Comparison of ENCODE assay signal across 29 cellular contexts in the genomic region with DNA sequence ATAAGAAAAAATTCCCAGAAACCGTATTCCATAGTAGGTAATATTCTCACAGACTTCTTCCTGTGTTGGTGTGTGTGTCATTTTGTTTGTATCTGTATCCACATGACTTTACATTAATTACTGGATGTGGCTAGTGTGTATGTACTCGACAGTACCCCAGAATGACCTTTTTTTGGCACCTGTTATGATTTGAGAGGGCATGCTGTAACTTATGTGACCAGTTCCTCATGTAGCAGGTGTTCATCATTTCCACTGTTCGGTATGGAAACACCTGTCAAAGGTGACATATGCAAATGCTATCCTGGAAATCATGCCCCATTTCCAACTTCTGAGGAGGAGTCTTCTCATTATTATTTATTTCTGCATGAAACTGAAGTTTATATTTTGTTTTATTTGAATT.
A peak's percentile ranks its signal among the peaks of the same experiment; 100 is the strongest.
DNase-seq lines count a peak whose midpoint lies in the region; ATAC-seq, FAIRE-seq and TF ChIP-seq lines count a peak whose summit lies in the region.
"Had no signal": no experiment of that assay in that cellular context is flagged by ENCODE, and none has a peak within 500 bp of the region (broad histone marks: within the 10 kb centered on the region; RNA-seq: fewer than 3 reads in every experiment).

No MANE protein-coding gene starts in this region.

- H3K79me2 ChIP-seq in Karpas-422 (ENCODE audit: low read length), result no peaks in the 10 kb centered on the region
- no peaks in the 10 kb centered on the region for H3K79me2 ChIP-seq in HepG2 (ENCODE audit: insufficient read depth, low read length)

- no peak for TF ChIP-seq CTCF in HepG2 (CRISPR knock-in tag; IDR thresholded peaks at IDR 0.05)

- no TSS peak for BruUV-seq in HepG2 (replicated peaks; lab: Mats Ljungman, UMichigan)

- H2AFZ ChIP-seq in Karpas-422 (ENCODE audit: low read length) (no peak overlapping the region), HepG2 (ENCODE audit: low read length) (no peak overlapping the region)

- no peaks in the 10 kb centered on the region for H3K36me3 ChIP-seq in Karpas-422 (ENCODE audit: insufficient read depth, low read length)
- peaks cover 0 to 2% of the 10 kb centered on the region in 2 experiments; a peak in 2 of 5 replicates for H3K36me3 ChIP-seq in HepG2 (replicated peaks in 1 of 2; ENCODE audit: control insufficient read depth in 1 of 2, insufficient read depth in 2 of 2, low read length in 2 of 2)
- H3K36me3 ChIP-seq: colonic mucosa, left ventricle myocardium inferior, suprapubic skin had no signal

- CTCF ChIA-PET in HepG2 (lab: Yijun Ruan, JAX; ENCODE audit: low intra/inter-chr PET ratio, low total read pairs), result no interaction called here

- in situ Hi-C loops in HepG2 (cut with HindIII; ENCODE audit: extremely low pct_ligation_motif_present, low pct_unique_long_range_greater_than_20kb), result no loop called here

- H3K9me3 ChIP-seq in Karpas-422 (ENCODE audit: low read length), result no peaks in the 10 kb centered on the region
- H3K9me3 ChIP-seq in HepG2 (ENCODE audit: low read length), result no peaks in the 10 kb centered on the region
- H3K9me3 ChIP-seq: colonic mucosa, left ventricle myocardium inferior, suprapubic skin had no signal

- POLR2A ChIA-PET in HepG2 (lab: Yijun Ruan, JAX), result no interaction called here

- H3K9ac ChIP-seq in Karpas-422 (ENCODE audit: low read length) (no peak overlapping the region), HepG2 (ENCODE audit: insufficient read depth, low read depth, low read length) (no peak overlapping the region)

- H3K4me1 ChIP-seq in Karpas-422 (ENCODE audit: low read length) (no peaks in the 10 kb centered on the region), HepG2 (ENCODE audit: insufficient read depth, low read length) (peaks cover 6% of the 10 kb centered on the region; the same call in 1 of the 2 replicates)
- H3K4me1 ChIP-seq: colonic mucosa had no signal

- TF ChIP-seq POLR2A in HepG2 (IDR thresholded peaks at IDR 0.05; ENCODE audit: insufficient read depth in 1 of 2, low read depth in 2 of 2, low read length in 2 of 2), result no peak

- WGBS in HepG2 (ENCODE audit: low lambda C conversion rate), result 89% methylated on average over 3 of the region's 3 CpGs

- TF ChIP-seq RAD21 in HepG2 (CRISPR knock-in tag; IDR thresholded peaks at IDR 0.05), result no peak

- TF ChIP-seq EP300 in HepG2 (IDR thresholded peaks at IDR 0.05; ENCODE audit: low read depth in 2 of 2, low read length in 2 of 2), result no peak
- TF ChIP-seq EP300 in HepG2 (CRISPR knock-in tag; IDR thresholded peaks at IDR 0.05; ENCODE audit: borderline replicate concordance), result no peak

- ATAC-seq in HG03520 (IDR thresholded peaks at IDR 0.05; ENCODE audit: unreplicated experiment) (no peak), HepG2 (no peak)
- ATAC-seq: activated T-cell treated with anti-CD3 and anti-CD28 coated beads, Interleukin-2, amount 50 U/mL, for 72 hours; naive thymus-derived CD8-positive, alpha-beta T cell had no signal

- no peaks in the 10 kb centered on the region for H3K27me3 ChIP-seq in Karpas-422 (ENCODE audit: low read length)
- H3K27me3 ChIP-seq in HepG2 (ENCODE audit: control insufficient read depth in 1 of 2, insufficient read depth in 2 of 2, low read length in 2 of 2), result no peaks in the 10 kb centered on the region
- H3K27me3 ChIP-seq: colonic mucosa, suprapubic skin had no signal

- intact Hi-C loops in HepG2 (cut with micrococcal nuclease; ENCODE audit: unreplicated experiment), result no loop called here

- no peaks in the 10 kb centered on the region for H3K9me2 ChIP-seq in Karpas-422 (replicated peaks; ENCODE audit: insufficient read depth, low read length)

- H3K4me3 ChIP-seq in Karpas-422 (ENCODE audit: low read length), result no peak overlapping the region
- no peak overlapping the region for H3K4me3 ChIP-seq in HepG2 (replicated peaks in 1 of 3; ENCODE audit: insufficient read depth in 1 of 3, low read depth in 2 of 3, low read length in 3 of 3)
- H3K4me3 ChIP-seq: colonic mucosa, left ventricle myocardium inferior, suprapubic skin had no signal

- H4K20me1 ChIP-seq in Karpas-422 (ENCODE audit: insufficient read depth, low read depth, low read length), result no peaks in the 10 kb centered on the region
- no peaks in the 10 kb centered on the region for H4K20me1 ChIP-seq in HepG2 (ENCODE audit: insufficient read depth, low read length)

- DNase-seq in DMS53 (lab: John Stamatoyannopoulos, UW) (peak; percentile 55), DMS53 treated with DMSO at 0.1 percent for 48 hours (lab: John Stamatoyannopoulos, UW; ENCODE audit: unreplicated experiment) (no peak), GM19239 (ENCODE audit: insufficient read length, low spot score) (no peak), Karpas-422 (peak; percentile 44), NCI-H774 (lab: John Stamatoyannopoulos, UW) (peak; percentile 67), HepG2 (ENCODE audit: low spot score) (no peak)
- no peak for DNase-seq in activated CD8-positive, alpha-beta memory T cell treated with anti-CD3 and anti-CD28 coated beads, Interleukin-2, amount 50 U/mL, for 48 hours
- DNase-seq: activated CD4-positive, alpha-beta T cell treated with anti-CD3 and anti-CD28 coated beads, Interleukin-2, amount 10 ng/mL, durations not matched to agents 24 days and 14 days; activated naive CD4-positive, alpha-beta T cell treated with anti-CD3 and anti-CD28 coated beads for 36 hours; activated T-cell treated with anti-CD3 and anti-CD28 coated beads, Interleukin-2, amount 50 U/mL, for 72 hours; amniotic stem cell; colonic mucosa; effector memory CD4-positive, alpha-beta T cell; erythroblast; left ventricle myocardium inferior; midbrain; naive thymus-derived CD8-positive, alpha-beta T cell; NCI-H1092; NCI-H82; OCI-M1; small intestine; stimulated activated CD4-positive, alpha-beta T cell treated with anti-CD3 and anti-CD28 coated beads, Interleukin-1b, Interleukin-23, amount 100 ng/mL, for 48 hours had no signal

- FAIRE-seq in GM19239 (lab: Jason Lieb, UNC) (peak; percentile 21), HepG2 (lab: Jason Lieb, UNC) (no peak)
- FAIRE-seq: bronchial epithelial cell, H1 had no signal

- H3K4me2 ChIP-seq in Karpas-422 (ENCODE audit: low read depth, low read length, poor library complexity, severe bottlenecking) (no peak overlapping the region), HepG2 (ENCODE audit: low read depth, low read length) (no peak overlapping the region)

- H3K27ac ChIP-seq in Karpas-422 (ENCODE audit: low read length) (no peak overlapping the region), HepG2 (ENCODE audit: extremely low read length, insufficient read depth, low read length) (no peak overlapping the region)
- H3K27ac ChIP-seq: 22Rv1, colonic mucosa, HL-60, left ventricle myocardium inferior, suprapubic skin, VCaP had no signal

TF ChIP-seq in HepG2, 621 proteins besides CTCF, POLR2A, EP300 and RAD21:
- TF ChIP-seq SETDB1 (CRISPR knock-in tag; IDR thresholded peaks at IDR 0.05; ENCODE audit: borderline replicate concordance) (no peak), MED13 (CRISPR knock-in tag; IDR thresholded peaks at IDR 0.05) (no peak), XBP1 (CRISPR knock-in tag; IDR thresholded peaks at IDR 0.05) (no peak), ZNF550 (CRISPR knock-in tag; IDR thresholded peaks at IDR 0.05; ENCODE audit: borderline replicate concordance) (no peak), ZNF557 (CRISPR knock-in tag; IDR thresholded peaks at IDR 0.05) (no peak), RBAK (CRISPR knock-in tag; IDR thresholded peaks at IDR 0.05) (no peak), MIER3 (CRISPR knock-in tag; IDR thresholded peaks at IDR 0.05; ENCODE audit: borderline replicate concordance) (no peak), CHD2 (IDR thresholded peaks at IDR 0.05; ENCODE audit: low read depth, low read length) (no peak), ZNF383 (CRISPR knock-in tag; IDR thresholded peaks at IDR 0.05; ENCODE audit: borderline replicate concordance) (no peak)
- TF ChIP-seq, protein P1, sequence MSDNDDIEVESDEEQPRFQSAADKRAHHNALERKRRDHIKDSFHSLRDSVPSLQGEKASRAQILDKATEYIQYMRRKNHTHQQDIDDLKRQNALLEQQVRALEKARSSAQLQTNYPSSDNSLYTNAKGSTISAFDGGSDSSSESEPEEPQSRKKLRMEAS (IDR thresholded peaks at IDR 0.05), result no peak
- TF ChIP-seq, protein P2, sequence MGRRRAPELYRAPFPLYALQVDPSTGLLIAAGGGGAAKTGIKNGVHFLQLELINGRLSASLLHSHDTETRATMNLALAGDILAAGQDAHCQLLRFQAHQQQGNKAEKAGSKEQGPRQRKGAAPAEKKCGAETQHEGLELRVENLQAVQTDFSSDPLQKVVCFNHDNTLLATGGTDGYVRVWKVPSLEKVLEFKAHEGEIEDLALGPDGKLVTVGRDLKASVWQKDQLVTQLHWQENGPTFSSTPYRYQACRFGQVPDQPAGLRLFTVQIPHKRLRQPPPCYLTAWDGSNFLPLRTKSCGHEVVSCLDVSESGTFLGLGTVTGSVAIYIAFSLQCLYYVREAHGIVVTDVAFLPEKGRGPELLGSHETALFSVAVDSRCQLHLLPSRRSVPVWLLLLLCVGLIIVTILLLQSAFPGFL (CRISPR knock-in tag; IDR thresholded peaks at IDR 0.05), result no peak
- TF ChIP-seq, protein P3, sequence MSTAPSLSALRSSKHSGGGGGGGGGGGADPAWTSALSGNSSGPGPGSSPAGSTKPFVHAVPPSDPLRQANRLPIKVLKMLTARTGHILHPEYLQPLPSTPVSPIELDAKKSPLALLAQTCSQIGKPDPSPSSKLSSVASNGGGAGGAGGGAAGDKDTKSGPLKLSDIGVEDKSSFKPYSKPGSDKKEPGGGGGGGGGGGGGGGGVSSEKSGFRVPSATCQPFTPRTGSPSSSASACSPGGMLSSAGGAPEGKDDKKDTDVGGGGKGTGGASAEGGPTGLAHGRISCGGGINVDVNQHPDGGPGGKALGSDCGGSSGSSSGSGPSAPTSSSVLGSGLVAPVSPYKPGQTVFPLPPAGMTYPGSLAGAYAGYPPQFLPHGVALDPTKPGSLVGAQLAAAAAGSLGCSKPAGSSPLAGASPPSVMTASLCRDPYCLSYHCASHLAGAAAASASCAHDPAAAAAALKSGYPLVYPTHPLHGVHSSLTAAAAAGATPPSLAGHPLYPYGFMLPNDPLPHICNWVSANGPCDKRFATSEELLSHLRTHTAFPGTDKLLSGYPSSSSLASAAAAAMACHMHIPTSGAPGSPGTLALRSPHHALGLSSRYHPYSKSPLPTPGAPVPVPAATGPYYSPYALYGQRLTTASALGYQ (CRISPR knock-in tag; IDR thresholded peaks at IDR 0.05), result no peak
- TF ChIP-seq, protein P4, sequence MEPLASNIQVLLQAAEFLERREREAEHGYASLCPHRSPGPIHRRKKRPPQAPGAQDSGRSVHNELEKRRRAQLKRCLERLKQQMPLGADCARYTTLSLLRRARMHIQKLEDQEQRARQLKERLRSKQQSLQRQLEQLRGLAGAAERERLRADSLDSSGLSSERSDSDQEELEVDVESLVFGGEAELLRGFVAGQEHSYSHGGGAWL (CRISPR knock-in tag; IDR thresholded peaks at IDR 0.05), result no peak

Comparison
In these comparisons a context has a peak if more than half of its experiments do, and no peak if none do; other contexts are left out.
1. DNase-seq: peak in DMS53 (single experiment), Karpas-422 (single experiment) and NCI-H774 (single experiment); none in DMS53 treated with DMSO at 0.1 percent for 48 hours (single experiment), GM19239 (single experiment), activated CD8-positive, alpha-beta memory T cell treated with anti-CD3 and anti-CD28 coated beads, Interleukin-2, amount 50 U/mL, for 48 hours (single experiment) and HepG2 (single experiment).